Comparison of ENCODE assay signal across 27 cellular contexts in the genomic region with DNA sequence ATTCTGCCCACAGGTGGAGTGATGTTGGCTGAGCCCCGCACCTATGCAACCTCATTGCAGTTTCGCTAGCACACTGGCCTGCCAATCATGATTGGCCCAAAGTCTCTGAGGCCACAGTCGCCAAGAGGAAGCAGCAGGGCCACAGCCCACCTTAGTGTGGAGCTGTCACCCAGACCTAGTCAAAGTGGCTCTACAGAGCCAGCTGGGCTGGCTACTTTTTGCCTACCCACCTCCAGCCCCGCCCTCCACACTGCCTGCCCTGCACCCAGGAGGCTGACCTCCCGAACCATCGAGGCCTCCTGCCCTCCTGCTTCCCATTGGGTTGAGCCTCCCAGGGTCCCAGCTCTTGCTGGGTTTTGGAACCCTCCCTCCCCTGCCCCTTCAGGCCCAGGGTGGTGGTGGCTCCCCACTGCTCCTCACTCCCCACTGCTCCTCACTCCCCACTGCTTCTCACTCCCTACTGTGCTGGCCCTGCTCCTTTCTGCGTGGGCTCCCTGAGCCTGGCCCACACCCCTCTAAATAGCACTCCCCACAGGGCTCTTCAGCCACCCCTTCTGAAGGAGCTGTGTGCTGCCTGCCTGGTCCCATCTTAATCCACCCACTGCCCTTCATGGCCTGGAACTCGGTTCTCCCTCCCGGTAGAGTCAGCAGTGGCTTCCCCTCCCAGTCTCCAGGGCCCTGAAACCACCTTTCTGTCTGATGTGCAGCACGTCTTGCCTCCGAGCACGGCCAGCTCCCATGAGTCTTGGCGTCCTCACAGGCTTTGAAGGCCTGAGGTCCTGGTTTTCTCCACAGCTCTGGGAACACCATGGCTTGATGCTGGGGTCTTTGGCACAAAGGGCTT.
"Had no signal": no experiment of that assay in that cellular context is flagged by ENCODE, and none has a peak within 500 bp of the region (broad histone marks: within the 10 kb centered on the region; RNA-seq: fewer than 3 reads in every experiment).

No MANE protein-coding gene starts in this region.

- H3K27ac Mint-ChIP-seq: activated CD4-positive, alpha-beta memory T cell treated with anti-CD3 and anti-CD28 coated beads for 36 hours; activated CD4-positive, alpha-beta T cell treated with anti-CD3 and anti-CD28 coated beads, Interleukin-2, amount 10 ng/mL, durations not matched to agents 24 days and 14 days; activated T-cell treated with anti-CD3 and anti-CD28 coated beads, Interleukin-2, amount 50 U/mL, for 24 hours; activated T-helper 17 cell treated with anti-CD3 and anti-CD28 coated beads, Interleukin-2, amount 50 U/mL, for 72 hours; progenitor cell of endocrine pancreas; stimulated activated effector memory CD8-positive, alpha-beta T cell treated with anti-CD3 and anti-CD28 coated beads, Interleukin-12 subunit alpha, Interleukin-12 subunit beta, amount 100 ng/mL, for 72 hours; T-helper 1 cell treated with Interleukin-12 subunit alpha and Interleukin-12 subunit beta and Interleukin-4 antibody, amounts not matched to agents 30 μg/mL and 1 μg/mL, for 36 hours had no signal

- H3K27me3 Mint-ChIP-seq: activated CD4-positive, alpha-beta T cell treated with anti-CD3 and anti-CD28 coated beads, Interleukin-2, amount 10 ng/mL, durations not matched to agents 24 days and 14 days had no signal

- H3K4me3 ChIP-seq: breast epithelium, left lung, lung, mucosa of descending colon, skin epidermis, tibial nerve had no signal

- H3K27ac ChIP-seq: breast epithelium, left lung, skin epidermis, tibial nerve had no signal

- H3K4me3 Mint-ChIP-seq: activated CD4-positive, alpha-beta memory T cell treated with anti-CD3 and anti-CD28 coated beads for 36 hours; activated CD4-positive, alpha-beta T cell treated with anti-CD3 and anti-CD28 coated beads, Interleukin-2, amount 10 ng/mL, durations not matched to agents 24 days and 14 days; activated T-cell treated with anti-CD3 and anti-CD28 coated beads, Interleukin-2, amount 50 U/mL, for 24 hours; activated T-helper 17 cell treated with anti-CD3 and anti-CD28 coated beads, Interleukin-2, amount 50 U/mL, for 72 hours; central memory CD8-positive, alpha-beta T cell; stimulated activated effector memory CD8-positive, alpha-beta T cell treated with anti-CD3 and anti-CD28 coated beads, Interleukin-12 subunit alpha, Interleukin-12 subunit beta, amount 100 ng/mL, for 72 hours; T-helper 1 cell treated with Interleukin-12 subunit alpha and Interleukin-12 subunit beta and Interleukin-4 antibody, amounts not matched to agents 30 μg/mL and 1 μg/mL, for 36 hours had no signal

- H3K4me1 Mint-ChIP-seq: activated CD4-positive, alpha-beta T cell treated with anti-CD3 and anti-CD28 coated beads, Interleukin-2, amount 10 ng/mL, durations not matched to agents 24 days and 14 days; activated T-helper 17 cell treated with anti-CD3 and anti-CD28 coated beads, Interleukin-2, amount 50 U/mL, for 72 hours; central memory CD8-positive, alpha-beta T cell; stimulated activated effector memory CD8-positive, alpha-beta T cell treated with anti-CD3 and anti-CD28 coated beads, Interleukin-12 subunit alpha, Interleukin-12 subunit beta, amount 100 ng/mL, for 72 hours had no signal

- ATAC-seq: activated T-helper 17 cell treated with anti-CD3 and anti-CD28 coated beads, Interleukin-2, amount 50 U/mL, for 72 hours; left lung; mucosa of descending colon; sciatic nerve; stimulated activated effector memory CD8-positive, alpha-beta T cell treated with anti-CD3 and anti-CD28 coated beads, Interleukin-12 subunit alpha, Interleukin-12 subunit beta, amount 100 ng/mL, for 72 hours had no signal

- H3K9me3 ChIP-seq: breast epithelium, left lung, mucosa of descending colon, SK-N-SH, tibial nerve had no signal

- H3K4me2 ChIP-seq: SK-N-SH had no signal

- H3K9me3 Mint-ChIP-seq: activated CD4-positive, alpha-beta memory T cell treated with anti-CD3 and anti-CD28 coated beads for 36 hours; activated CD4-positive, alpha-beta T cell treated with anti-CD3 and anti-CD28 coated beads, Interleukin-2, amount 10 ng/mL, durations not matched to agents 24 days and 14 days; activated T-cell treated with anti-CD3 and anti-CD28 coated beads, Interleukin-2, amount 50 U/mL, for 24 hours; activated T-helper 17 cell treated with anti-CD3 and anti-CD28 coated beads, Interleukin-2, amount 50 U/mL, for 72 hours; central memory CD8-positive, alpha-beta T cell; stimulated activated effector memory CD8-positive, alpha-beta T cell treated with anti-CD3 and anti-CD28 coated beads, Interleukin-12 subunit alpha, Interleukin-12 subunit beta, amount 100 ng/mL, for 72 hours; T-helper 1 cell treated with Interleukin-12 subunit alpha and Interleukin-12 subunit beta and Interleukin-4 antibody, amounts not matched to agents 30 μg/mL and 1 μg/mL, for 36 hours had no signal

- DNase-seq: activated CD4-positive, alpha-beta memory T cell treated with anti-CD3 and anti-CD28 coated beads for 36 hours; activated CD4-positive, alpha-beta T cell treated with anti-CD3 and anti-CD28 coated beads, Interleukin-2, amount 10 ng/mL, durations not matched to agents 24 days and 14 days; activated CD4-positive, CD25-positive, alpha-beta regulatory T cell treated with anti-CD3 and anti-CD28 coated beads, Interleukin-2, amount 50 U/mL, for 72 hours; activated CD8-positive, alpha-beta memory T cell treated with anti-CD3 and anti-CD28 coated beads, Interleukin-2, amount 50 U/mL, for 48 hours; activated gamma-delta T cell treated with Interleukin-2 at 50 U/mL for 16 hours; activated naive CD4-positive, alpha-beta T cell treated with anti-CD3 and anti-CD28 coated beads, Interleukin-2, amount 50 U/mL, for 16 hours; activated T-cell treated with anti-CD3 and anti-CD28 coated beads, Interleukin-2, amount 50 U/mL, for 24 hours; amniotic stem cell; dermis blood vessel endothelial cell; effector CD8-positive, alpha-beta T cell; left lung; mesendoderm; mucosa of descending colon; stimulated activated CD4-positive, alpha-beta T cell treated with anti-CD3 and anti-CD28 coated beads, Interleukin-4, amount 100 ng/mL, for 24 hours; SW 1271; T1000 had no signal

- H3K4me1 ChIP-seq: breast epithelium, left lung, tibial nerve had no signal

- H3K36me3 ChIP-seq: breast epithelium, left lung, tibial nerve had no signal
